ENCODE assay signal across 10 cellular contexts in genomic region chr20:32439132-32439829, GRCh38.
DNase-seq lines count a peak whose midpoint lies in the region; ATAC-seq, FAIRE-seq and TF ChIP-seq lines count a peak whose summit lies in the region.
"Had no signal": no experiment of that assay in that cellular context is flagged by ENCODE, and none has a peak within 500 bp of the region (broad histone marks: within the 10 kb centered on the region; RNA-seq: fewer than 3 reads in every experiment).

No MANE protein-coding gene starts in this region.

- no peak for TF ChIP-seq CTCF in CD8-positive, alpha-beta T cell (IDR thresholded peaks at IDR 0.05)
- TF ChIP-seq CTCF in choroid plexus epithelial cell (conservative IDR thresholded peaks at IDR 0.05; ENCODE audit: low read depth, low read length) (peak; percentile 30), D721Med (IDR thresholded peaks at IDR 0.05; ENCODE audit: insufficient read depth, missing control alignments) (no peak), colonic mucosa (IDR thresholded peaks at IDR 0.05) (no peak)

- peaks cover 16% of the 10 kb centered on the region for H3K36me3 ChIP-seq in CD8-positive, alpha-beta T cell (ENCODE audit: insufficient read depth, low read length)
- peaks cover 91% of the 10 kb centered on the region for H3K36me3 ChIP-seq in MG63
- H3K36me3 ChIP-seq in colonic mucosa: peaks cover 34% of the 10 kb centered on the region

- H3K36me3 Mint-ChIP-seq in CD8-positive, alpha-beta T cell: peaks cover 79% of the 10 kb centered on the region

- no peak for DNase-seq in CD8-positive, alpha-beta T cell
- DNase-seq in MG63 (peak; percentile 74), choroid plexus epithelial cell (ENCODE audit: low read depth) (peak; percentile 47), sciatic nerve (ENCODE audit: low spot score) (peak; percentile 14), NOMO-1 treated with DMSO at 0.1 percent for 48 hours (lab: John Stamatoyannopoulos, UW; ENCODE audit: unreplicated experiment) (no peak), D721Med (ENCODE audit: insufficient read length, low spot score) (no peak), colonic mucosa (no peak)

- no peaks in the 10 kb centered on the region for H3K9me3 Mint-ChIP-seq in CD8-positive, alpha-beta T cell

- H3K9me3 ChIP-seq in CD8-positive, alpha-beta T cell (ENCODE audit: low read length): no peaks in the 10 kb centered on the region
- no peaks in the 10 kb centered on the region for H3K9me3 ChIP-seq in MG63
- no peaks in the 10 kb centered on the region for H3K9me3 ChIP-seq in colonic mucosa
- H3K9me3 ChIP-seq: adrenal gland had no signal

- POLR2A ChIA-PET in CD8-positive, alpha-beta T cell (lab: Charles Lee): interaction anchor here (1.2 kb wide), 1 partner anchor 81 kb away, joined by 4 read pairs; the partner anchor contains the start of gene ASXL1

- H3K27me3 Mint-ChIP-seq in CD8-positive, alpha-beta T cell (ENCODE audit: low read depth): no peaks in the 10 kb centered on the region

- no peak overlapping the region for H3K27ac ChIP-seq in CD8-positive, alpha-beta T cell (ENCODE audit: low read depth, low read length)
- H3K27ac ChIP-seq in colonic mucosa: no peak overlapping the region

- intact Hi-C loops in CD8-positive, alpha-beta T cell (cut with DNase I, micrococcal nuclease): loop anchor here in 1 of 2 experiments (2.0 kb wide), 1 partner anchor 44 kb away; no protein-coding TSS in a partner anchor
- intact Hi-C loops in sciatic nerve (cut with DNase I): no loop called here
- intact Hi-C loops in colonic mucosa (cut with DNase I): no loop called here

- peak; percentile 27 for ATAC-seq in CD8-positive, alpha-beta T cell
- ATAC-seq in sciatic nerve (no peak), GM21390 (IDR thresholded peaks at IDR 0.05; ENCODE audit: unreplicated experiment) (no peak)

- no peak overlapping the region for H3K9ac ChIP-seq in colonic mucosa (ENCODE audit: low read depth in 2 of 2, low read length in 2 of 2)

- FAIRE-seq in D721Med (lab: Jason Lieb, UNC): no peak
- FAIRE-seq: GM18507 had no signal

- no peak overlapping the region for H3K4me3 ChIP-seq in CD8-positive, alpha-beta T cell (ENCODE audit: low read depth, low read length)
- no peak overlapping the region for H3K4me3 ChIP-seq in MG63
- H3K4me3 ChIP-seq in choroid plexus epithelial cell (ENCODE audit: low read depth, low read length): no peak overlapping the region
- H3K4me3 ChIP-seq in colonic mucosa: no peak overlapping the region
- H3K4me3 ChIP-seq: adrenal gland had no signal

- peak overlapping the region; percentile 22 for H3K27ac Mint-ChIP-seq in CD8-positive, alpha-beta T cell

- H3K4me1 Mint-ChIP-seq in CD8-positive, alpha-beta T cell (ENCODE audit: low read depth): peaks cover 20% of the 10 kb centered on the region

- H3K4me3 Mint-ChIP-seq in CD8-positive, alpha-beta T cell: no peak overlapping the region

- no peaks in the 10 kb centered on the region for H3K27me3 ChIP-seq in CD8-positive, alpha-beta T cell (ENCODE audit: insufficient read depth, low read length)
- H3K27me3 ChIP-seq in MG63 (no peaks in the 10 kb centered on the region), colonic mucosa (no peaks in the 10 kb centered on the region)
- H3K27me3 ChIP-seq: adrenal gland had no signal

- peaks cover 5% of the 10 kb centered on the region for H3K4me1 ChIP-seq in CD8-positive, alpha-beta T cell (ENCODE audit: insufficient read depth, low read length)
- H3K4me1 ChIP-seq in colonic mucosa: no peaks in the 10 kb centered on the region

- CTCF ChIA-PET in CD8-positive, alpha-beta T cell (lab: Charles Lee): interaction anchor here (1.1 to 2.9 kb wide), 2 partner anchors 10 to 23 kb away, joined by 3 to 11 read pairs; no protein-coding TSS in a partner anchor

Comparison
In these comparisons a context has a peak if more than half of its experiments do, and no peak if none do; other contexts are left out.
1. DNase-seq: peak in MG63 (single experiment), choroid plexus epithelial cell (single experiment) and sciatic nerve (single experiment); none in CD8-positive, alpha-beta T cell (0 of 7), NOMO-1 treated with DMSO at 0.1 percent for 48 hours (single experiment), D721Med (single experiment) and colonic mucosa (single experiment).